In the genomic region with DNA sequence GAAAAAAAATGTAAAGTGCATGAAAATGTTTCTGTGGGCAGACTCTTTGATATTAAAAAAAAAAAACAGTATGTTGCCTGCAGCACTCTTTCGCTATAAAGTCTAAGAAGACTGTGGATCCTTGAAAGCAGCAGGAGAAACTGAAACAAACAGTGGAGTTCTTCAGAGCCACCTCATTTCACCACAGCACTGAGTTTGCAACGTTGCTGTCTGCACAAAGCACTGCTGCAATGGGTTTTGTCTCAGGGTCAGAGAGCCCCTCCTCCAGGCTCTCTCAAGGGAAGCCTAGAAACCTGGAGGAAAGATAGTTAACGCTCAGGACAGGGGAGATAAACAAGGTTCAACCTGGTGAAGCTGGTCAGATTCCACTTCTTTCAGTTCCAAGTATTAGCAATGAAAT, we compare ENCODE assay signal across 23 cellular contexts.
DNase-seq lines count a peak whose midpoint lies in the region; ATAC-seq and TF ChIP-seq lines count a peak whose summit lies in the region.
"Had no signal": no experiment of that assay in that cellular context is flagged by ENCODE, and none has a peak within 500 bp of the region (broad histone marks: within the 10 kb centered on the region; RNA-seq: fewer than 3 reads in every experiment).

No MANE protein-coding gene starts in this region.

- H3K9me2 ChIP-seq in GM23338 (ENCODE audit: insufficient read depth) = peaks cover 14% of the 10 kb centered on the region; the same call in 1 of the 2 replicates
- H3K9me2 ChIP-seq in MM.1S (replicated peaks; ENCODE audit: insufficient read depth, low read length) = no peaks in the 10 kb centered on the region

- TF ChIP-seq POLR2A in vagina (IDR thresholded peaks at IDR 0.05) = no peak

- H3K9me3 ChIP-seq in MM.1S (replicated peaks; ENCODE audit: insufficient read depth, low read length) (no peaks in the 10 kb centered on the region), vagina (no peaks in the 10 kb centered on the region)
- H3K9me3 ChIP-seq: Caco-2, gastrocnemius medialis, sigmoid colon, SJCRH30, stomach had no signal

- intact Hi-C loops in vagina (cut with DNase I) = no loop called here
- intact Hi-C loops in activated T-helper 1 cell treated with anti-CD3 and anti-CD28 coated beads, Interleukin-12 subunit alpha, Interleukin-12 subunit beta, Interleukin-2, Interleukin-4 antibody, amounts not matched to agents 30 ng/mL and 10 ng/mL and 1 ng/mL, durations not matched to agents 14 hours and 24 hours and 36 hours (cut with micrococcal nuclease) = no loop called here

- H3K4me1 ChIP-seq in GM23338 (ENCODE audit: insufficient read depth) = no peaks in the 10 kb centered on the region
- H3K4me1 ChIP-seq in MM.1S (ENCODE audit: low read length) = no peaks in the 10 kb centered on the region
- no peaks in the 10 kb centered on the region for H3K4me1 ChIP-seq in vagina
- H3K4me1 ChIP-seq: gastrocnemius medialis, sigmoid colon, SJCRH30, stomach had no signal

- no peak for TF ChIP-seq CTCF in GM23338 (conservative IDR thresholded peaks at IDR 0.05; ENCODE audit: low read depth in 2 of 2)
- TF ChIP-seq CTCF in MM.1S (IDR thresholded peaks at IDR 0.05; ENCODE audit: low read length) = no peak
- TF ChIP-seq CTCF in vagina (IDR thresholded peaks at IDR 0.05) = no peak

- no peaks in the 10 kb centered on the region for H3K27me3 Mint-ChIP-seq in GM23338 (ENCODE audit: insufficient read depth, low read depth, poor library complexity)
- peaks cover 3% of the 10 kb centered on the region for H3K27me3 Mint-ChIP-seq in activated T-helper 1 cell treated with anti-CD3 and anti-CD28 coated beads, Interleukin-12 subunit alpha, Interleukin-12 subunit beta, Interleukin-2, Interleukin-4 antibody, amounts not matched to agents 30 ng/mL and 10 ng/mL and 1 ng/mL, durations not matched to agents 14 hours and 24 hours and 36 hours (ENCODE audit: insufficient read depth)
- H3K27me3 Mint-ChIP-seq: dendritic cell treated with granulocyte-macrophage colony-stimulating factor and Interleukin-4, amounts not matched to agents 40 ng/mL and 50 ng/mL, for 4 days had no signal

- H3F3A ChIP-seq in GM23338 (replicated peaks; ENCODE audit: low read depth) (no peaks in the 10 kb centered on the region), MM.1S (ENCODE audit: insufficient read depth, low read length) (no peaks in the 10 kb centered on the region)

- H3K27ac Mint-ChIP-seq in GM23338 = peak overlapping the region; percentile 5; the same call in 1 of the 2 replicates
- H3K27ac Mint-ChIP-seq in activated T-helper 1 cell treated with anti-CD3 and anti-CD28 coated beads, Interleukin-12 subunit alpha, Interleukin-12 subunit beta, Interleukin-2, Interleukin-4 antibody, amounts not matched to agents 30 ng/mL and 10 ng/mL and 1 ng/mL, durations not matched to agents 14 hours and 24 hours and 36 hours = no peak overlapping the region
- H3K27ac Mint-ChIP-seq: activated T-helper 2 cell treated with anti-CD3 and anti-CD28 coated beads, Interferon-gamma antibody, Interleukin-2, Interleukin-4, amounts not matched to agents 10 μg/mL and 5 μg/mL and 100 μg/mL, durations not matched to agents 14 hours and 24 hours and 36 hours; dendritic cell treated with granulocyte-macrophage colony-stimulating factor and Interleukin-4, amounts not matched to agents 40 ng/mL and 50 ng/mL, for 4 days; T-helper 2 cell treated with Interferon-gamma antibody and Interleukin-4, amounts not matched to agents 5 μg/mL and 100 μg/mL, for 36 hours had no signal

- H3K79me2 ChIP-seq in GM23338 (replicated peaks; ENCODE audit: insufficient read depth) = no peaks in the 10 kb centered on the region
- H3K79me2 ChIP-seq in MM.1S (ENCODE audit: low read length) = no peaks in the 10 kb centered on the region

- DNase-seq in EL (peak; percentile 46), GM23338 (ENCODE audit: low spot score) (peak; percentile 44), MM.1S (peak; percentile 65), medulla oblongata (ENCODE audit: extremely low spot score) (peak; percentile 5), epidermal melanocyte (ENCODE audit: insufficient read length, low spot score) (no peak), AG08395 (ENCODE audit: low spot score) (no peak), vagina (ENCODE audit: extremely low spot score in 2 of 2) (no peak)
- no peak for DNase-seq in activated T-helper 1 cell treated with anti-CD3 and anti-CD28 coated beads, Interleukin-12 subunit alpha, Interleukin-12 subunit beta, Interleukin-2, Interleukin-4 antibody, amounts not matched to agents 30 ng/mL and 10 ng/mL and 1 ng/mL, durations not matched to agents 14 hours and 24 hours and 36 hours (ENCODE audit: low spot score)
- DNase-seq: activated CD4-positive, CD25-positive, alpha-beta regulatory T cell treated with anti-CD3 and anti-CD28 coated beads, Interleukin-2, amount 50 U/mL, for 72 hours; Caco-2; gastrocnemius medialis; left ventricle myocardium superior; NCI-H1417 treated with DMSO at 0.1 percent for 48 hours; NCI-H2171; NCI-H526 treated with DMSO at 0.1 percent for 48 hours; PC-3; sigmoid colon; SJCRH30; stimulated activated CD4-positive, alpha-beta T cell treated with anti-CD3 and anti-CD28 coated beads, Interleukin-2, amount 100 ng/mL, for 24 hours; stomach had no signal

- H4K20me1 ChIP-seq in GM23338 (replicated peaks; ENCODE audit: insufficient read depth) (no peaks in the 10 kb centered on the region), MM.1S (ENCODE audit: insufficient read depth, low read length) (no peaks in the 10 kb centered on the region)

- H3K4me3 ChIP-seq in GM23338 (no peak overlapping the region), MM.1S (ENCODE audit: low read length) (0 out of 2 replicates have a peak overlapping the region, but pooled peaks have one; percentile 4), vagina (no peak overlapping the region)
- H3K4me3 ChIP-seq: gastrocnemius medialis, sigmoid colon, SJCRH30, stomach had no signal

- H3K36me3 ChIP-seq in GM23338 (ENCODE audit: insufficient read depth) (no peaks in the 10 kb centered on the region), MM.1S (replicated peaks; ENCODE audit: insufficient read depth, low read length) (no peaks in the 10 kb centered on the region), vagina (no peaks in the 10 kb centered on the region)
- H3K36me3 ChIP-seq: gastrocnemius medialis, sigmoid colon, SJCRH30, stomach had no signal

- H2AFZ ChIP-seq in GM23338 (peak overlapping the region; percentile 85), MM.1S (ENCODE audit: low read length) (no peak overlapping the region; the same call in 1 of the 2 replicates)

- H3K27me3 ChIP-seq in GM23338 (ENCODE audit: insufficient read depth) = no peaks in the 10 kb centered on the region
- H3K27me3 ChIP-seq in MM.1S (replicated peaks; ENCODE audit: insufficient read depth, low read length) = no peaks in the 10 kb centered on the region
- no peaks in the 10 kb centered on the region for H3K27me3 ChIP-seq in vagina
- H3K27me3 ChIP-seq: gastrocnemius medialis, sigmoid colon, SJCRH30, stomach had no signal

- peak; percentile 88 for ATAC-seq in GM23338
- ATAC-seq: gastrocnemius medialis, left ventricle myocardium superior, PC-3 had no signal

- H3K4me2 ChIP-seq in GM23338 (0 out of 2 replicates have a peak overlapping the region, but pooled peaks have one; percentile 8), MM.1S (ENCODE audit: low read depth, low read length) (peak overlapping the region; percentile 37)

- H3K27ac ChIP-seq in GM23338 (ENCODE audit: low read depth) (no peak overlapping the region), MM.1S (ENCODE audit: low read length) (no peak overlapping the region), vagina (no peak overlapping the region)
- H3K27ac ChIP-seq: gastrocnemius medialis, sigmoid colon, SJCRH30, stomach had no signal

- no peaks in the 10 kb centered on the region; the same call in 2 of the 3 replicates for H3K36me3 Mint-ChIP-seq in GM23338 (ENCODE audit: low read depth)
- no peaks in the 10 kb centered on the region for H3K36me3 Mint-ChIP-seq in activated T-helper 1 cell treated with anti-CD3 and anti-CD28 coated beads, Interleukin-12 subunit alpha, Interleukin-12 subunit beta, Interleukin-2, Interleukin-4 antibody, amounts not matched to agents 30 ng/mL and 10 ng/mL and 1 ng/mL, durations not matched to agents 14 hours and 24 hours and 36 hours (ENCODE audit: low read depth)

- H3K4me1 Mint-ChIP-seq in GM23338 = peaks cover 11% of the 10 kb centered on the region
- H3K4me1 Mint-ChIP-seq in activated T-helper 1 cell treated with anti-CD3 and anti-CD28 coated beads, Interleukin-12 subunit alpha, Interleukin-12 subunit beta, Interleukin-2, Interleukin-4 antibody, amounts not matched to agents 30 ng/mL and 10 ng/mL and 1 ng/mL, durations not matched to agents 14 hours and 24 hours and 36 hours (ENCODE audit: low read depth) = no peaks in the 10 kb centered on the region

- H3K4me3 Mint-ChIP-seq in GM23338 = no peak overlapping the region
- H3K4me3 Mint-ChIP-seq in activated T-helper 1 cell treated with anti-CD3 and anti-CD28 coated beads, Interleukin-12 subunit alpha, Interleukin-12 subunit beta, Interleukin-2, Interleukin-4 antibody, amounts not matched to agents 30 ng/mL and 10 ng/mL and 1 ng/mL, durations not matched to agents 14 hours and 24 hours and 36 hours = no peak overlapping the region
- H3K4me3 Mint-ChIP-seq: dendritic cell treated with granulocyte-macrophage colony-stimulating factor and Interleukin-4, amounts not matched to agents 40 ng/mL and 50 ng/mL, for 4 days; T-helper 2 cell treated with Interferon-gamma antibody and Interleukin-4, amounts not matched to agents 5 μg/mL and 100 μg/mL, for 36 hours had no signal

- H3K9me3 Mint-ChIP-seq in GM23338 = no peaks in the 10 kb centered on the region
- no peaks in the 10 kb centered on the region for H3K9me3 Mint-ChIP-seq in activated T-helper 1 cell treated with anti-CD3 and anti-CD28 coated beads, Interleukin-12 subunit alpha, Interleukin-12 subunit beta, Interleukin-2, Interleukin-4 antibody, amounts not matched to agents 30 ng/mL and 10 ng/mL and 1 ng/mL, durations not matched to agents 14 hours and 24 hours and 36 hours
- H3K9me3 Mint-ChIP-seq: activated T-helper 2 cell treated with anti-CD3 and anti-CD28 coated beads, Interferon-gamma antibody, Interleukin-2, Interleukin-4, amounts not matched to agents 10 μg/mL and 5 μg/mL and 100 μg/mL, durations not matched to agents 14 hours and 24 hours and 36 hours; T-helper 2 cell treated with Interferon-gamma antibody and Interleukin-4, amounts not matched to agents 5 μg/mL and 100 μg/mL, for 36 hours had no signal

- H3K9ac ChIP-seq in MM.1S (ENCODE audit: low read length) = no peak overlapping the region

TF ChIP-seq in GM23338, 12 proteins besides CTCF, POLR2A, EP300 and RAD21 (continues in another document):
- TF ChIP-seq CREB1 (CRISPR knock-in tag; IDR thresholded peaks at IDR 0.05; ENCODE audit: low read depth) (no peak), EZH2phosphoT487 (IDR thresholded peaks at IDR 0.05; ENCODE audit: unreplicated experiment) (no peak), JUNB (IDR thresholded peaks at IDR 0.05; ENCODE audit: unreplicated experiment) (no peak), POLR2AphosphoS5 (IDR thresholded peaks at IDR 0.05; ENCODE audit: low read depth) (no peak), EZH2 (IDR thresholded peaks at IDR 0.05; ENCODE audit: low read depth, unreplicated experiment) (no peak)

Comparison
In these comparisons a context has a peak if more than half of its experiments do, and no peak if none do; other contexts are left out.
1. DNase-seq: peak in EL (single experiment), GM23338 (single experiment), MM.1S (single experiment) and medulla oblongata (single experiment); none in epidermal melanocyte (single experiment), AG08395 (single experiment), vagina (0 of 2) and activated T-helper 1 cell treated with anti-CD3 and anti-CD28 coated beads, Interleukin-12 subunit alpha, Interleukin-12 subunit beta, Interleukin-2, Interleukin-4 antibody, amounts not matched to agents 30 ng/mL and 10 ng/mL and 1 ng/mL, durations not matched to agents 14 hours and 24 hours and 36 hours (single experiment).